1 cellular context compared by ENCODE assay signal in the genomic region with DNA sequence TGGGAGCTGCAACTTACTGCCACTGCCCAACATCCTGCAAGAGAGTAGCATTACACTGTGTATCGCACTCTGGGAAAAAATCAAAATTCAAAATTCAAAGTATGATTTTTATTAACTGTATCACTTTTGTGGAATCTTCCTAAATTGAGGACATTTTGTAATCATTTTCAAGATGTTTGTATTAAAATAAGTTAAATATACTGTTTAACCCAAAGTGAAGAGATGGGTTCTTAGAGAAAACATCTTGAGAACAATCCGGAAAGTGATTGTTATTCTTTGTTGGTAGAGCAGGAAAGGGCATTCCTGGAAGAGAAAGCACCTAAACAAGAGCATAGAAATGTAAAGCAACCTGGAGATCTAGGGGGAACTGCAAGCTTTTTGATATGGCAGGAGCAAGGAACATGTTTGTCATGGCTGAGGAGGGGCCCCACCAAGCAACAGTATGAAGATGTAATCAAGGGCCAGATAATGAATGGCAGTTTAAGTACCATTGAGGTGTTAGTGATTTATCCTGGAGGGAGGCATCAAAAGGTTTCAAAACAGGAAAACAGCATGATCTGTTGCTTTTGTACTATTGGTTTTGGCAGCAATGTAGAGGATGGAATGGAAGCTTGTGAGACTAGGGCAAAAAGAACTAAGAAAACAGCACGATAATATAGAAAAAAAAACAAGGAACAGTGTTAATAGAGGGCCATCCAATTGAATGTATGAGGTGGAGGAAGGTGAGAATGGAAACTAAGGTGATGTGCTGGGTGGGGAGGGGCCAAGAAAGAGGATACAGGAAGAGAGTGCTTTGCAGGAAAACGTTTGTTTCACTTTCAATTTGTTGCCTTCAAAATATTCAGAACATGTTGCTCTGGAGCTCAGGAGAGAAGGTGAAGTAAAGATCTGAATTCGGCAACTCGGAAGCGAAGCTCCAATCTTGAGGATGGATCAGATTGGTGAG.
A peak's percentile ranks its signal among the peaks of the same experiment; 100 is the strongest.
TF ChIP-seq lines count a peak whose summit lies in the region.

No MANE protein-coding gene starts in this region.

TF ChIP-seq in H1, 55 proteins besides CTCF, POLR2A, EP300 and RAD21:
- TF ChIP-seq RBBP5 (IDR thresholded peaks at IDR 0.05; ENCODE audit: borderline replicate concordance, low read depth, low read length): 0 out of 2 replicates have a peak, but pooled peaks have one; percentile 71
- TF ChIP-seq, protein P1, sequence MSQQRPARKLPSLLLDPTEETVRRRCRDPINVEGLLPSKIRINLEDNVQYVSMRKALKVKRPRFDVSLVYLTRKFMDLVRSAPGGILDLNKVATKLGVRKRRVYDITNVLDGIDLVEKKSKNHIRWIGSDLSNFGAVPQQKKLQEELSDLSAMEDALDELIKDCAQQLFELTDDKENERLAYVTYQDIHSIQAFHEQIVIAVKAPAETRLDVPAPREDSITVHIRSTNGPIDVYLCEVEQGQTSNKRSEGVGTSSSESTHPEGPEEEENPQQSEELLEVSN (IDR thresholded peaks at IDR 0.05): no peak
- TF ChIP-seq SRF (IDR thresholded peaks at IDR 0.05; ENCODE audit: low read depth, low read length): no peak
- TF ChIP-seq SP4 (IDR thresholded peaks at IDR 0.05; ENCODE audit: low read length): peak; percentile 54; the same call in 1 of the 2 replicates
- peak; percentile 70 for TF ChIP-seq ASH2L (IDR thresholded peaks at IDR 0.05; ENCODE audit: low read length)
- TF ChIP-seq CEBPB (IDR thresholded peaks at IDR 0.05; ENCODE audit: low read depth, low read length): no peak
- peak; percentile 89 for TF ChIP-seq NANOG (IDR thresholded peaks at IDR 0.05; ENCODE audit: insufficient read depth, low read depth, low read length, poor library complexity, severe bottlenecking)
- 0 out of 2 replicates have a peak, but pooled peaks have one; percentile 30 for TF ChIP-seq TEAD4 (IDR thresholded peaks at IDR 0.05; ENCODE audit: low read depth, low read length)
- no peak for TF ChIP-seq POU5F1 (IDR thresholded peaks at IDR 0.05; ENCODE audit: low read depth, low read length)
- TF ChIP-seq, protein P2, sequence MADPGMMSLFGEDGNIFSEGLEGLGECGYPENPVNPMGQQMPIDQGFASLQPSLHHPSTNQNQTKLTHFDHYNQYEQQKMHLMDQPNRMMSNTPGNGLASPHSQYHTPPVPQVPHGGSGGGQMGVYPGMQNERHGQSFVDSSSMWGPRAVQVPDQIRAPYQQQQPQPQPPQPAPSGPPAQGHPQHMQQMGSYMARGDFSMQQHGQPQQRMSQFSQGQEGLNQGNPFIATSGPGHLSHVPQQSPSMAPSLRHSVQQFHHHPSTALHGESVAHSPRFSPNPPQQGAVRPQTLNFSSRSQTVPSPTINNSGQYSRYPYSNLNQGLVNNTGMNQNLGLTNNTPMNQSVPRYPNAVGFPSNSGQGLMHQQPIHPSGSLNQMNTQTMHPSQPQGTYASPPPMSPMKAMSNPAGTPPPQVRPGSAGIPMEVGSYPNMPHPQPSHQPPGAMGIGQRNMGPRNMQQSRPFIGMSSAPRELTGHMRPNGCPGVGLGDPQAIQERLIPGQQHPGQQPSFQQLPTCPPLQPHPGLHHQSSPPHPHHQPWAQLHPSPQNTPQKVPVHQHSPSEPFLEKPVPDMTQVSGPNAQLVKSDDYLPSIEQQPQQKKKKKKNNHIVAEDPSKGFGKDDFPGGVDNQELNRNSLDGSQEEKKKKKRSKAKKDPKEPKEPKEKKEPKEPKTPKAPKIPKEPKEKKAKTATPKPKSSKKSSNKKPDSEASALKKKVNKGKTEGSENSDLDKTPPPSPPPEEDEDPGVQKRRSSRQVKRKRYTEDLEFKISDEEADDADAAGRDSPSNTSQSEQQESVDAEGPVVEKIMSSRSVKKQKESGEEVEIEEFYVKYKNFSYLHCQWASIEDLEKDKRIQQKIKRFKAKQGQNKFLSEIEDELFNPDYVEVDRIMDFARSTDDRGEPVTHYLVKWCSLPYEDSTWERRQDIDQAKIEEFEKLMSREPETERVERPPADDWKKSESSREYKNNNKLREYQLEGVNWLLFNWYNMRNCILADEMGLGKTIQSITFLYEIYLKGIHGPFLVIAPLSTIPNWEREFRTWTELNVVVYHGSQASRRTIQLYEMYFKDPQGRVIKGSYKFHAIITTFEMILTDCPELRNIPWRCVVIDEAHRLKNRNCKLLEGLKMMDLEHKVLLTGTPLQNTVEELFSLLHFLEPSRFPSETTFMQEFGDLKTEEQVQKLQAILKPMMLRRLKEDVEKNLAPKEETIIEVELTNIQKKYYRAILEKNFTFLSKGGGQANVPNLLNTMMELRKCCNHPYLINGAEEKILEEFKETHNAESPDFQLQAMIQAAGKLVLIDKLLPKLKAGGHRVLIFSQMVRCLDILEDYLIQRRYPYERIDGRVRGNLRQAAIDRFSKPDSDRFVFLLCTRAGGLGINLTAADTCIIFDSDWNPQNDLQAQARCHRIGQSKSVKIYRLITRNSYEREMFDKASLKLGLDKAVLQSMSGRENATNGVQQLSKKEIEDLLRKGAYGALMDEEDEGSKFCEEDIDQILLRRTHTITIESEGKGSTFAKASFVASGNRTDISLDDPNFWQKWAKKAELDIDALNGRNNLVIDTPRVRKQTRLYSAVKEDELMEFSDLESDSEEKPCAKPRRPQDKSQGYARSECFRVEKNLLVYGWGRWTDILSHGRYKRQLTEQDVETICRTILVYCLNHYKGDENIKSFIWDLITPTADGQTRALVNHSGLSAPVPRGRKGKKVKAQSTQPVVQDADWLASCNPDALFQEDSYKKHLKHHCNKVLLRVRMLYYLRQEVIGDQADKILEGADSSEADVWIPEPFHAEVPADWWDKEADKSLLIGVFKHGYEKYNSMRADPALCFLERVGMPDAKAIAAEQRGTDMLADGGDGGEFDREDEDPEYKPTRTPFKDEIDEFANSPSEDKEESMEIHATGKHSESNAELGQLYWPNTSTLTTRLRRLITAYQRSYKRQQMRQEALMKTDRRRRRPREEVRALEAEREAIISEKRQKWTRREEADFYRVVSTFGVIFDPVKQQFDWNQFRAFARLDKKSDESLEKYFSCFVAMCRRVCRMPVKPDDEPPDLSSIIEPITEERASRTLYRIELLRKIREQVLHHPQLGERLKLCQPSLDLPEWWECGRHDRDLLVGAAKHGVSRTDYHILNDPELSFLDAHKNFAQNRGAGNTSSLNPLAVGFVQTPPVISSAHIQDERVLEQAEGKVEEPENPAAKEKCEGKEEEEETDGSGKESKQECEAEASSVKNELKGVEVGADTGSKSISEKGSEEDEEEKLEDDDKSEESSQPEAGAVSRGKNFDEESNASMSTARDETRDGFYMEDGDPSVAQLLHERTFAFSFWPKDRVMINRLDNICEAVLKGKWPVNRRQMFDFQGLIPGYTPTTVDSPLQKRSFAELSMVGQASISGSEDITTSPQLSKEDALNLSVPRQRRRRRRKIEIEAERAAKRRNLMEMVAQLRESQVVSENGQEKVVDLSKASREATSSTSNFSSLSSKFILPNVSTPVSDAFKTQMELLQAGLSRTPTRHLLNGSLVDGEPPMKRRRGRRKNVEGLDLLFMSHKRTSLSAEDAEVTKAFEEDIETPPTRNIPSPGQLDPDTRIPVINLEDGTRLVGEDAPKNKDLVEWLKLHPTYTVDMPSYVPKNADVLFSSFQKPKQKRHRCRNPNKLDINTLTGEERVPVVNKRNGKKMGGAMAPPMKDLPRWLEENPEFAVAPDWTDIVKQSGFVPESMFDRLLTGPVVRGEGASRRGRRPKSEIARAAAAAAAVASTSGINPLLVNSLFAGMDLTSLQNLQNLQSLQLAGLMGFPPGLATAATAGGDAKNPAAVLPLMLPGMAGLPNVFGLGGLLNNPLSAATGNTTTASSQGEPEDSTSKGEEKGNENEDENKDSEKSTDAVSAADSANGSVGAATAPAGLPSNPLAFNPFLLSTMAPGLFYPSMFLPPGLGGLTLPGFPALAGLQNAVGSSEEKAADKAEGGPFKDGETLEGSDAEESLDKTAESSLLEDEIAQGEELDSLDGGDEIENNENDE (IDR thresholded peaks at IDR 0.05; ENCODE audit: insufficient replicate concordance, low read length): peak; percentile 95
- TF ChIP-seq HDAC2 (IDR thresholded peaks at IDR 0.05; ENCODE audit: borderline replicate concordance in 1 of 2, low read depth in 2 of 2, low read length in 2 of 2): peak in 1 of 2 experiments; percentile 60; a peak in 1 of 4 replicates
- no peak for TF ChIP-seq GTF2F1 (IDR thresholded peaks at IDR 0.05; ENCODE audit: borderline replicate concordance, low read depth, low read length)
- TF ChIP-seq TAF1 (IDR thresholded peaks at IDR 0.05; ENCODE audit: low read depth, low read length): no peak
- TF ChIP-seq SIN3A (conservative IDR thresholded peaks at IDR 0.05 in 1 of 2, IDR thresholded peaks at IDR 0.05 in 1 of 2; ENCODE audit: low read depth in 1 of 2, low read length in 2 of 2): peak in 1 of 2 experiments; percentile 53; a peak in 1 of 4 replicates
- TF ChIP-seq, protein P3, sequence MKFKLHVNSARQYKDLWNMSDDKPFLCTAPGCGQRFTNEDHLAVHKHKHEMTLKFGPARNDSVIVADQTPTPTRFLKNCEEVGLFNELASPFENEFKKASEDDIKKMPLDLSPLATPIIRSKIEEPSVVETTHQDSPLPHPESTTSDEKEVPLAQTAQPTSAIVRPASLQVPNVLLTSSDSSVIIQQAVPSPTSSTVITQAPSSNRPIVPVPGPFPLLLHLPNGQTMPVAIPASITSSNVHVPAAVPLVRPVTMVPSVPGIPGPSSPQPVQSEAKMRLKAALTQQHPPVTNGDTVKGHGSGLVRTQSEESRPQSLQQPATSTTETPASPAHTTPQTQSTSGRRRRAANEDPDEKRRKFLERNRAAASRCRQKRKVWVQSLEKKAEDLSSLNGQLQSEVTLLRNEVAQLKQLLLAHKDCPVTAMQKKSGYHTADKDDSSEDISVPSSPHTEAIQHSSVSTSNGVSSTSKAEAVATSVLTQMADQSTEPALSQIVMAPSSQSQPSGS (IDR thresholded peaks at IDR 0.05; ENCODE audit: low read length): peak; percentile 31
- no peak for TF ChIP-seq NRF1 (IDR thresholded peaks at IDR 0.05; ENCODE audit: low read depth, low read length)
- TF ChIP-seq CREB1 (IDR thresholded peaks at IDR 0.05): no peak
- no peak for TF ChIP-seq BCL11A (IDR thresholded peaks at IDR 0.05; ENCODE audit: low read depth in 2 of 2, low read length in 2 of 2)
- TF ChIP-seq YY1 (IDR thresholded peaks at IDR 0.05; ENCODE audit: low read depth, low read length): peak; percentile 50; the same call in 1 of the 2 replicates
- TF ChIP-seq SIX5 (IDR thresholded peaks at IDR 0.05; ENCODE audit: low read depth, low read length): no peak
